In genomic region chr1:214637722-214638473, GRCh38 we compare ENCODE assay signal across 7 cellular contexts. TPM values are rescaled to one million over a fixed set of nuclear protein-coding genes. Genes with fewer than 3 reads are reported as not detected.
DNase-seq lines count a peak whose midpoint lies in the region; ATAC-seq, FAIRE-seq and TF ChIP-seq lines count a peak whose summit lies in the region.

No MANE protein-coding gene starts in this region.

- peaks cover 24% of the 10 kb centered on the region for H3K4me1 Mint-ChIP-seq in CD8-positive, alpha-beta T cell (ENCODE audit: low read depth)

- peaks cover 52% of the 10 kb centered on the region for H3K4me1 ChIP-seq in CD8-positive, alpha-beta T cell (ENCODE audit: insufficient read depth, low read length)

- 0 out of 2 replicates have a peak, but pooled peaks cover 8% of the 10 kb centered on the region for H3F3A ChIP-seq in SU-DHL-6 (ENCODE audit: insufficient read depth)

- H3K27ac Mint-ChIP-seq in CD8-positive, alpha-beta T cell: peak overlapping the region; percentile 80

- no peaks in the 10 kb centered on the region for H3K79me2 ChIP-seq in SU-DHL-6 (ENCODE audit: insufficient read depth, low read length)

- peak in 3 of 7 experiments; percentile 14 to 28 (median 22) for DNase-seq in CD8-positive, alpha-beta T cell
- DNase-seq in GM12892 (ENCODE audit: insufficient read length) (no peak), epidermal melanocyte (ENCODE audit: insufficient read length, low spot score) (peak; percentile 38), pons (ENCODE audit: low spot score) (peak; percentile 41)

- no peaks in the 10 kb centered on the region for H3K27me3 Mint-ChIP-seq in CD8-positive, alpha-beta T cell (ENCODE audit: low read depth)

- no peaks in the 10 kb centered on the region for H3K27me3 ChIP-seq in CD8-positive, alpha-beta T cell (ENCODE audit: insufficient read depth, low read length)
- no peaks in the 10 kb centered on the region for H3K27me3 ChIP-seq in SU-DHL-6 (ENCODE audit: low read length)

- no peak overlapping the region for H3K4me2 ChIP-seq in SU-DHL-6 (ENCODE audit: low read depth, low read length, poor library complexity, severe bottlenecking)

- H2AFZ ChIP-seq in SU-DHL-6 (ENCODE audit: low read depth, low read length, severe bottlenecking): no peak overlapping the region

- no peaks in the 10 kb centered on the region for H3K36me3 Mint-ChIP-seq in CD8-positive, alpha-beta T cell

- no peaks in the 10 kb centered on the region for H3K9me3 Mint-ChIP-seq in CD8-positive, alpha-beta T cell

- H3K9ac ChIP-seq in SU-DHL-6 (ENCODE audit: low read length): no peak overlapping the region

- no peaks in the 10 kb centered on the region for H3K9me3 ChIP-seq in CD8-positive, alpha-beta T cell (ENCODE audit: low read length)
- H3K9me3 ChIP-seq in SU-DHL-6 (ENCODE audit: insufficient read depth, low read length): no peaks in the 10 kb centered on the region

- POLR2A ChIA-PET in CD8-positive, alpha-beta T cell (lab: Charles Lee): interaction anchor here (0.7 to 1.1 kb wide), 3 partner anchors 11 to 357 kb away, joined by 3 to 4 read pairs (median 4); partner anchors contain the start of gene SMYD2

- intact Hi-C loops in CD8-positive, alpha-beta T cell (cut with DNase I, micrococcal nuclease): loop anchor here in 1 of 2 experiments (1.0 kb wide), 1 partner anchor 10 kb away; no protein-coding TSS in a partner anchor

- peak; percentile 67 for TF ChIP-seq CTCF in CD8-positive, alpha-beta T cell (IDR thresholded peaks at IDR 0.05)
- peak; percentile 39 for TF ChIP-seq CTCF in SU-DHL-6 (IDR thresholded peaks at IDR 0.05; ENCODE audit: insufficient read depth, low read length, poor library complexity, severe bottlenecking)

- no peak for TF ChIP-seq POLR2A in GM12892 (IDR thresholded peaks at IDR 0.05; ENCODE audit: low read depth, low read length)

- CTCF ChIA-PET in CD8-positive, alpha-beta T cell (lab: Charles Lee): interaction anchor here (1.0 to 8.9 kb wide), 9 partner anchors 9 to 363 kb away, joined by 3 to 77 read pairs (median 7); no protein-coding TSS in a partner anchor

- H4K20me1 ChIP-seq in SU-DHL-6 (ENCODE audit: low read depth, low read length): no peaks in the 10 kb centered on the region

- H3K4me3 ChIP-seq in CD8-positive, alpha-beta T cell (ENCODE audit: low read depth, low read length): no peak overlapping the region
- H3K4me3 ChIP-seq in SU-DHL-6 (ENCODE audit: insufficient read depth, low read length, poor library complexity, severe bottlenecking): no peak overlapping the region

- H3K9me2 ChIP-seq in SU-DHL-6 (replicated peaks; ENCODE audit: insufficient read depth, low read length): no peaks in the 10 kb centered on the region

- peak; percentile 44 for FAIRE-seq in GM12892 (lab: Jason Lieb, UNC)

- ATAC-seq in CD8-positive, alpha-beta T cell: peak; percentile 42
- ATAC-seq in HG03280 (IDR thresholded peaks at IDR 0.05; ENCODE audit: unreplicated experiment) (peak; percentile 79), HG02763 (IDR thresholded peaks at IDR 0.05; ENCODE audit: unreplicated experiment) (no peak)

- H3K27ac ChIP-seq in CD8-positive, alpha-beta T cell (ENCODE audit: low read depth, low read length): no peak overlapping the region
- H3K27ac ChIP-seq in SU-DHL-6 (ENCODE audit: low read depth, low read length): no peak overlapping the region

- H3K4me3 Mint-ChIP-seq in CD8-positive, alpha-beta T cell: peak overlapping the region; percentile 35

- no peaks in the 10 kb centered on the region for H3K36me3 ChIP-seq in CD8-positive, alpha-beta T cell (ENCODE audit: insufficient read depth, low read length)
- H3K36me3 ChIP-seq in SU-DHL-6 (ENCODE audit: low read length): peaks cover 78% of the 10 kb centered on the region

RNA-seq across cellular contexts. Expression of gene CENPF, which starts 34.9 kb away (rescaled TPM):
- total RNA-seq in CD8-positive, alpha-beta T cell: 1 to 10 TPM; 1.5 to 2.0 TPM
- polyA plus RNA-seq in GM12892 (2012; ENCODE audit: missing spikeins): 27.2 TPM
